ENCODE assay signal across 22 cellular contexts in the genomic region with DNA sequence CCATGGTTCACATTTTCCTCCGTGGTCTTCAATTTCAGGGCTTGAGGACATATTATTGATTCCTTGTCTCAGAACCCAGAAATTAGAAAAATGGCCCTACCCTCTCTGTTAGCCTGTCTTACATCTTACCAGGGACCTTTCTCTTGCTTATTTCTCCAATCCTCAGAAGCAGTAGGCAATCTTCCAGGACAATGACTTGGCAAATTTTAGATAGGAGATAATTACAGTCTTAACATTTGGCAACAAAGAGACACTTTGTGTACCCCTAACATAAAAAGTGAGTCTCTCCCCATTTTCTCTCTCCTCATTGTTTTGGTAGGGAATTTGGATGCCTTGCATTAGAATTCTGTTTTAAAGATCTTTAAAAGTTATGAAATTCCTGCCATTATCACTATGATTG.
"Had no signal": no experiment of that assay in that cellular context is flagged by ENCODE, and none has a peak within 500 bp of the region (broad histone marks: within the 10 kb centered on the region; RNA-seq: fewer than 3 reads in every experiment).

No MANE protein-coding gene starts in this region.

- ATAC-seq: activated CD4-positive, alpha-beta T cell treated with anti-CD3 and anti-CD28 coated beads for 36 hours; activated naive CD4-positive, alpha-beta T cell treated with anti-CD3 and anti-CD28 coated beads, Interleukin-2, amount 50 U/mL, for 72 hours; body of pancreas; gastroesophageal sphincter; heart right ventricle; left colon; stimulated activated naive CD8-positive, alpha-beta T cell treated with anti-CD3 and anti-CD28 coated beads, Interleukin-15, amount 100 ng/mL, for 72 hours; T-helper 17 cell had no signal

- H3K27me3 ChIP-seq: body of pancreas, colonic mucosa, gastroesophageal sphincter, heart right ventricle, ovary had no signal

- FAIRE-seq: endometrium, islet of Langerhans had no signal

- H3K4me1 ChIP-seq: body of pancreas, colonic mucosa, gastroesophageal sphincter, heart right ventricle had no signal

- H3K4me3 Mint-ChIP-seq: activated CD4-positive, alpha-beta memory T cell treated with anti-CD3 and anti-CD28 coated beads for 36 hours; activated CD4-positive, alpha-beta T cell treated with anti-CD3 and anti-CD28 coated beads for 36 hours; activated T-cell treated with anti-CD3 and anti-CD28 coated beads, Interleukin-2, amount 50 U/mL, for 24 hours; neural crest cell; stimulated activated naive CD8-positive, alpha-beta T cell treated with anti-CD3 and anti-CD28 coated beads, Interleukin-15, amount 100 ng/mL, for 72 hours; T-helper 17 cell had no signal

- H3K4me3 ChIP-seq: body of pancreas, colonic mucosa, gastroesophageal sphincter, heart right ventricle, lung, ovary, thoracic aorta had no signal

- H3K9me3 ChIP-seq: body of pancreas, colonic mucosa, gastroesophageal sphincter, ovary, thoracic aorta had no signal

- H3K27ac ChIP-seq: body of pancreas, colonic mucosa, gastroesophageal sphincter, heart right ventricle, ovary, thoracic aorta had no signal

- H3K36me3 ChIP-seq: colonic mucosa, gastroesophageal sphincter, heart right ventricle, ovary, thoracic aorta had no signal

- H3K4me1 Mint-ChIP-seq: activated CD4-positive, alpha-beta T cell treated with anti-CD3 and anti-CD28 coated beads for 36 hours; neural crest cell; stimulated activated naive CD8-positive, alpha-beta T cell treated with anti-CD3 and anti-CD28 coated beads, Interleukin-15, amount 100 ng/mL, for 72 hours; T-helper 17 cell had no signal

- H3K27ac Mint-ChIP-seq: activated CD4-positive, alpha-beta memory T cell treated with anti-CD3 and anti-CD28 coated beads for 36 hours; activated CD4-positive, alpha-beta T cell treated with anti-CD3 and anti-CD28 coated beads for 36 hours; activated naive CD4-positive, alpha-beta T cell treated with anti-CD3 and anti-CD28 coated beads, Interleukin-2, amount 50 U/mL, for 72 hours; activated T-cell treated with anti-CD3 and anti-CD28 coated beads, Interleukin-2, amount 50 U/mL, for 24 hours; stimulated activated naive CD8-positive, alpha-beta T cell treated with anti-CD3 and anti-CD28 coated beads, Interleukin-15, amount 100 ng/mL, for 72 hours; T-helper 17 cell had no signal

- H3K27me3 Mint-ChIP-seq: activated CD4-positive, alpha-beta memory T cell treated with anti-CD3 and anti-CD28 coated beads for 36 hours; activated CD4-positive, alpha-beta T cell treated with anti-CD3 and anti-CD28 coated beads for 36 hours; activated T-cell treated with anti-CD3 and anti-CD28 coated beads, Interleukin-2, amount 50 U/mL, for 24 hours; stimulated activated naive CD8-positive, alpha-beta T cell treated with anti-CD3 and anti-CD28 coated beads, Interleukin-15, amount 100 ng/mL, for 72 hours; T-helper 17 cell had no signal

- H3K36me3 Mint-ChIP-seq: activated CD4-positive, alpha-beta memory T cell treated with anti-CD3 and anti-CD28 coated beads for 36 hours; activated naive CD4-positive, alpha-beta T cell treated with anti-CD3 and anti-CD28 coated beads, Interleukin-2, amount 50 U/mL, for 72 hours had no signal

- DNase-seq: activated CD4-positive, alpha-beta memory T cell treated with anti-CD3 and anti-CD28 coated beads for 36 hours; activated CD4-positive, alpha-beta T cell treated with anti-CD3 and anti-CD28 coated beads for 36 hours; activated effector memory CD4-positive, alpha-beta T cell treated with Interleukin-2 at 50 U/mL for 16 hours; activated T-cell treated with anti-CD3 and anti-CD28 coated beads, Interleukin-2, amount 50 U/mL, for 24 hours; amygdala; body of pancreas; caudate nucleus; colonic mucosa; heart right ventricle; left colon; midbrain; ovary; stimulated activated CD4-positive, alpha-beta T cell treated with anti-CD3 and anti-CD28 coated beads, Interleukin-1b, Interleukin-23, amount 100 ng/mL, for 48 hours; stimulated activated naive CD8-positive, alpha-beta T cell treated with anti-CD3 and anti-CD28 coated beads, Interleukin-15, amount 100 ng/mL, for 72 hours; T-helper 17 cell had no signal
